ENCODE assay signal across 21 cellular contexts in genomic region chr11:34787899-34788298, GRCh38.
"Had no signal": no experiment of that assay in that cellular context is flagged by ENCODE, and none has a peak within 500 bp of the region (broad histone marks: within the 10 kb centered on the region; RNA-seq: fewer than 3 reads in every experiment).

No MANE protein-coding gene starts in this region.

- H3K27me3 ChIP-seq: breast epithelium, colonic mucosa, ovary, upper lobe of left lung had no signal

- H3K36me3 ChIP-seq: breast epithelium, colonic mucosa, ovary, upper lobe of left lung had no signal

- H3K27ac ChIP-seq: ovary, upper lobe of left lung had no signal

- H3K9me3 Mint-ChIP-seq: natural killer cell treated with Interleukin-12 subunit alpha and Interleukin-12 subunit beta and Interleukin-15 and Interleukin-18, amount 100 ng/mL, for 72 hours had no signal

- H3K4me3 ChIP-seq: breast epithelium, colonic mucosa, ovary, upper lobe of left lung had no signal

- H3K4me1 Mint-ChIP-seq: central memory CD8-positive, alpha-beta T cell; memory B cell had no signal

- DNase-seq: activated CD4-positive, alpha-beta T cell treated with anti-CD3 and anti-CD28 coated beads, Interleukin-2, amount 50 U/mL, for 48 hours; activated naive CD4-positive, alpha-beta T cell treated with Interleukin-2 at 50 U/mL for 16 hours; activated naive CD8-positive, alpha-beta T cell treated with anti-CD3 and anti-CD28 coated beads for 36 hours; activated T-cell treated with anti-CD3 and anti-CD28 coated beads, Interleukin-2, amount 50 U/mL, for 48 hours; amniotic stem cell; colonic mucosa; head of caudate nucleus; left colon; ovary; right cardiac atrium; stimulated activated CD4-positive, alpha-beta T cell treated with anti-CD3 and anti-CD28 coated beads, Interleukin-12 subunit alpha, Interleukin-12 subunit beta, amount 100 ng/mL, for 4 hours; stimulated activated CD4-positive, alpha-beta T cell treated with anti-CD3 and anti-CD28 coated beads, Interleukin-4, amount 100 ng/mL, for 4 hours; stimulated activated naive CD8-positive, alpha-beta T cell treated with anti-CD3 and anti-CD28 coated beads, Interleukin-15, Interleukin-2, amounts not matched to agents 100 U/mL and 50 U/mL, for 24 hours; T-helper 1 cell; T-helper 9 cell; upper lobe of left lung had no signal

- H3K27ac Mint-ChIP-seq: activated naive CD8-positive, alpha-beta T cell treated with anti-CD3 and anti-CD28 coated beads for 36 hours; memory B cell; natural killer cell treated with Interleukin-12 subunit alpha and Interleukin-12 subunit beta and Interleukin-15 and Interleukin-18, amount 100 ng/mL, for 72 hours; WTC11 had no signal

- H3K4me3 Mint-ChIP-seq: activated naive CD8-positive, alpha-beta T cell treated with anti-CD3 and anti-CD28 coated beads for 36 hours; central memory CD8-positive, alpha-beta T cell; memory B cell; natural killer cell treated with Interleukin-12 subunit alpha and Interleukin-12 subunit beta and Interleukin-15 and Interleukin-18, amount 100 ng/mL, for 72 hours; WTC11 had no signal

- ATAC-seq: natural killer cell treated with Interleukin-12 subunit alpha and Interleukin-12 subunit beta and Interleukin-15 and Interleukin-18, amount 100 ng/mL, for 72 hours; right cardiac atrium; stimulated activated naive CD8-positive, alpha-beta T cell treated with anti-CD3 and anti-CD28 coated beads, Interleukin-15, Interleukin-2, amounts not matched to agents 100 U/mL and 50 U/mL, for 24 hours; WTC11 had no signal

- H3K4me1 ChIP-seq: colonic mucosa had no signal

- H3K9me3 ChIP-seq: breast epithelium, colonic mucosa, ovary, upper lobe of left lung had no signal

- H3K36me3 Mint-ChIP-seq: natural killer cell treated with Interleukin-12 subunit alpha and Interleukin-12 subunit beta and Interleukin-15 and Interleukin-18, amount 100 ng/mL, for 72 hours had no signal
